ENCODE assay signal across 21 cellular contexts in the genomic region with DNA sequence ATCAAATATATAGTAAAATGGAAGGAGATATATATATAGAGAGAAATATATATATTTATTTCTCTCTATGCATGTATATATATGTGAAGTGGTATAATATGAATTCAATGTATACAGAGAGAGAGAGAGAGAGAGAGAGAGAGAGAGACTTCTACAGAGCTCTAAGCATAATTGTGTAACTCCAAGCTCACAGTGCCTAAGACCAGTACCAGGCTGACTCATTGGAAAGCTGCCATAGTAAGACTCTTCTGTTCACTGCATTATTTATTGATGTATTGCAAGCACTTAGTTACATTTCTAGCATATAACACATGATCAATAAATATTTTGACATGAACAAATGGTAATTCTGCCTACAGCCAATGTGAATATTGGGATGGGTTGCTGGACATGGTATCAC.
"Had no signal": no experiment of that assay in that cellular context is flagged by ENCODE, and none has a peak within 500 bp of the region (broad histone marks: within the 10 kb centered on the region; RNA-seq: fewer than 3 reads in every experiment).

No MANE protein-coding gene starts in this region.

- H3K4me1 Mint-ChIP-seq: activated CD4-positive, alpha-beta T cell treated with anti-CD3 and anti-CD28 coated beads for 36 hours; activated naive CD8-positive, alpha-beta T cell treated with anti-CD3 and anti-CD28 coated beads, Interleukin-2, amount 10 ng/mL, durations not matched to agents 7 days and 5 days; mesothelial cell of epicardium; naive B cell had no signal

- H3K4me3 Mint-ChIP-seq: activated CD4-positive, alpha-beta T cell treated with anti-CD3 and anti-CD28 coated beads for 36 hours; activated CD8-positive, alpha-beta T cell treated with anti-CD3 and anti-CD28 coated beads, Interleukin-2, amount 10 ng/mL, durations not matched to agents 7 days and 5 days; activated naive CD4-positive, alpha-beta T cell treated with anti-CD3 and anti-CD28 coated beads for 36 hours; activated naive CD8-positive, alpha-beta T cell treated with anti-CD3 and anti-CD28 coated beads, Interleukin-2, amount 10 ng/mL, durations not matched to agents 7 days and 5 days; mesothelial cell of epicardium; naive B cell had no signal

- ATAC-seq: activated CD4-positive, alpha-beta T cell treated with anti-CD3 and anti-CD28 coated beads for 36 hours; activated CD8-positive, alpha-beta T cell treated with anti-CD3 and anti-CD28 coated beads, Interleukin-2, amount 10 ng/mL, durations not matched to agents 7 days and 5 days; gastroesophageal sphincter; left colon; right lobe of liver had no signal

- H3K9me3 Mint-ChIP-seq: activated naive CD4-positive, alpha-beta T cell treated with anti-CD3 and anti-CD28 coated beads for 36 hours; activated naive CD8-positive, alpha-beta T cell treated with anti-CD3 and anti-CD28 coated beads, Interleukin-2, amount 10 ng/mL, durations not matched to agents 7 days and 5 days had no signal

- H3K36me3 Mint-ChIP-seq: activated naive CD8-positive, alpha-beta T cell treated with anti-CD3 and anti-CD28 coated beads, Interleukin-2, amount 10 ng/mL, durations not matched to agents 7 days and 5 days; mesothelial cell of epicardium; naive B cell had no signal

- H3K27ac Mint-ChIP-seq: activated CD4-positive, alpha-beta T cell treated with anti-CD3 and anti-CD28 coated beads for 36 hours; activated CD8-positive, alpha-beta T cell treated with anti-CD3 and anti-CD28 coated beads, Interleukin-2, amount 10 ng/mL, durations not matched to agents 7 days and 5 days; activated naive CD4-positive, alpha-beta T cell treated with anti-CD3 and anti-CD28 coated beads for 36 hours; activated naive CD8-positive, alpha-beta T cell treated with anti-CD3 and anti-CD28 coated beads, Interleukin-2, amount 10 ng/mL, durations not matched to agents 7 days and 5 days; mesothelial cell of epicardium; naive B cell; progenitor cell of endocrine pancreas had no signal

- H3K27me3 Mint-ChIP-seq: activated CD4-positive, alpha-beta T cell treated with anti-CD3 and anti-CD28 coated beads for 36 hours; activated naive CD8-positive, alpha-beta T cell treated with anti-CD3 and anti-CD28 coated beads, Interleukin-2, amount 10 ng/mL, durations not matched to agents 7 days and 5 days; naive B cell; progenitor cell of endocrine pancreas had no signal

- DNase-seq: activated CD4-positive, alpha-beta T cell treated with anti-CD3 and anti-CD28 coated beads for 36 hours; activated CD4-positive, CD25-positive, alpha-beta regulatory T cell; activated CD8-positive, alpha-beta T cell treated with anti-CD3 and anti-CD28 coated beads, Interleukin-2, amount 10 ng/mL, durations not matched to agents 7 days and 5 days; activated effector memory CD4-positive, alpha-beta T cell treated with anti-CD3 and anti-CD28 coated beads, Interleukin-2, amount 50 U/mL, for 16 hours; activated naive CD4-positive, alpha-beta T cell treated with anti-CD3 and anti-CD28 coated beads for 36 hours; activated naive CD8-positive, alpha-beta T cell treated with anti-CD3 and anti-CD28 coated beads, Interleukin-2, amount 10 ng/mL, durations not matched to agents 7 days and 5 days; activated T-cell treated with anti-CD3 and anti-CD28 coated beads for 4 hours; amygdala; colonic mucosa; effector CD8-positive, alpha-beta T cell; left colon; mammary epithelial cell; naive B cell; ovary; right lobe of liver; stimulated activated CD4-positive, alpha-beta T cell treated with anti-CD3 and anti-CD28 coated beads, Interleukin-2, amount 100 ng/mL, for 48 hours; stimulated activated naive CD4-positive, alpha-beta T cell treated with Interleukin-2 at 50 U/mL for 16 hours; T-helper 2 cell had no signal
